In genomic region chr3:13333236-13333897, GRCh38 we compare ENCODE assay signal across 17 cellular contexts.
DNase-seq lines count a peak whose midpoint lies in the region; ATAC-seq and TF ChIP-seq lines count a peak whose summit lies in the region.
"Had no signal": no experiment of that assay in that cellular context is flagged by ENCODE, and none has a peak within 500 bp of the region (broad histone marks: within the 10 kb centered on the region; RNA-seq: fewer than 3 reads in every experiment).

No MANE protein-coding gene starts in this region.

- H3K9me3 ChIP-seq in Karpas-422 (ENCODE audit: low read length) (no peaks in the 10 kb centered on the region), body of pancreas (no peaks in the 10 kb centered on the region)
- H3K9me3 ChIP-seq: SJSA1, thoracic aorta had no signal

- peaks cover 47% of the 10 kb centered on the region for H3K36me3 ChIP-seq in Karpas-422 (ENCODE audit: insufficient read depth, low read length)
- no peaks in the 10 kb centered on the region for H3K36me3 ChIP-seq in body of pancreas (replicated peaks in 1 of 2; ENCODE audit: insufficient read depth in 1 of 2, low read depth in 2 of 2)
- H3K36me3 ChIP-seq: SJSA1, thoracic aorta had no signal

- no peak overlapping the region for H3K4me3 Mint-ChIP-seq in activated CD4-positive, alpha-beta T cell treated with anti-CD3 and anti-CD28 coated beads, Interleukin-2, amount 10 ng/mL, durations not matched to agents 7 days and 5 days
- H3K4me3 Mint-ChIP-seq in activated CD4-positive, alpha-beta T cell treated with anti-CD3 and anti-CD28 coated beads for 36 hours, result no peak overlapping the region
- H3K4me3 Mint-ChIP-seq in stimulated activated effector memory CD8-positive, alpha-beta T cell treated with anti-CD3 and anti-CD28 coated beads, Interleukin-12 subunit alpha, Interleukin-12 subunit beta, amount 100 ng/mL, for 72 hours, result no peak overlapping the region

- H3K27ac Mint-ChIP-seq in activated CD4-positive, alpha-beta T cell treated with anti-CD3 and anti-CD28 coated beads, Interleukin-2, amount 10 ng/mL, durations not matched to agents 7 days and 5 days, result peak overlapping the region; percentile 1
- H3K27ac Mint-ChIP-seq in activated CD4-positive, alpha-beta T cell treated with anti-CD3 and anti-CD28 coated beads for 36 hours, result no peak overlapping the region
- H3K27ac Mint-ChIP-seq in stimulated activated effector memory CD8-positive, alpha-beta T cell treated with anti-CD3 and anti-CD28 coated beads, Interleukin-12 subunit alpha, Interleukin-12 subunit beta, amount 100 ng/mL, for 72 hours, result peak overlapping the region; percentile 62

- no peak for TF ChIP-seq CTCF in body of pancreas (IDR thresholded peaks at IDR 0.05)

- peak overlapping the region; percentile 60 for H3K4me2 ChIP-seq in Karpas-422 (ENCODE audit: low read depth, low read length, poor library complexity, severe bottlenecking)

- no peaks in the 10 kb centered on the region for H4K20me1 ChIP-seq in Karpas-422 (ENCODE audit: insufficient read depth, low read depth, low read length)

- peak overlapping the region; percentile 66 for H3K9ac ChIP-seq in Karpas-422 (ENCODE audit: low read length)

- 77 to 84% methylated on average over 10 to 14 of the region's 14 CpGs for WGBS in body of pancreas, 2 donors

- peaks cover 99% of the 10 kb centered on the region for H3K4me1 ChIP-seq in Karpas-422 (ENCODE audit: low read length)
- peaks cover 23% of the 10 kb centered on the region for H3K4me1 ChIP-seq in body of pancreas
- H3K4me1 ChIP-seq: SJSA1 had no signal

- POLR2A ChIA-PET in activated CD4-positive, alpha-beta T cell treated with anti-CD3 and anti-CD28 coated beads, Interleukin-2, amount 10 ng/mL, durations not matched to agents 7 days and 5 days (lab: Charles Lee), result no interaction called here
- POLR2A ChIA-PET in activated CD4-positive, alpha-beta T cell treated with anti-CD3 and anti-CD28 coated beads for 36 hours (lab: Charles Lee), result no interaction called here

- TF ChIP-seq POLR2A in body of pancreas (IDR thresholded peaks at IDR 0.05), result no peak

- no peaks in the 10 kb centered on the region for H3K9me3 Mint-ChIP-seq in activated CD4-positive, alpha-beta T cell treated with anti-CD3 and anti-CD28 coated beads, Interleukin-2, amount 10 ng/mL, durations not matched to agents 7 days and 5 days
- no peaks in the 10 kb centered on the region for H3K9me3 Mint-ChIP-seq in activated CD4-positive, alpha-beta T cell treated with anti-CD3 and anti-CD28 coated beads for 36 hours (ENCODE audit: low read depth)
- no peaks in the 10 kb centered on the region for H3K9me3 Mint-ChIP-seq in stimulated activated effector memory CD8-positive, alpha-beta T cell treated with anti-CD3 and anti-CD28 coated beads, Interleukin-12 subunit alpha, Interleukin-12 subunit beta, amount 100 ng/mL, for 72 hours

- no peak overlapping the region for H3K4me3 ChIP-seq in Karpas-422 (ENCODE audit: low read length)
- H3K4me3 ChIP-seq in body of pancreas, result no peak overlapping the region
- H3K4me3 ChIP-seq: SJSA1, thoracic aorta had no signal

- CTCF ChIA-PET in activated CD4-positive, alpha-beta T cell treated with anti-CD3 and anti-CD28 coated beads, Interleukin-2, amount 10 ng/mL, durations not matched to agents 7 days and 5 days (lab: Charles Lee), result interaction anchor here (1.4 kb wide), 1 partner anchor 18 kb away, joined by 3 read pairs; no protein-coding TSS in a partner anchor
- CTCF ChIA-PET in activated CD4-positive, alpha-beta T cell treated with anti-CD3 and anti-CD28 coated beads for 36 hours (lab: Charles Lee), result interaction anchor here (0.6 to 2.2 kb wide), 3 partner anchors 11 to 106 kb away, joined by 3 to 7 read pairs (median 3); no protein-coding TSS in a partner anchor

- ATAC-seq in activated CD4-positive, alpha-beta T cell treated with anti-CD3 and anti-CD28 coated beads for 36 hours, result no peak
- ATAC-seq in body of pancreas, result no peak
- ATAC-seq in stimulated activated effector memory CD8-positive, alpha-beta T cell treated with anti-CD3 and anti-CD28 coated beads, Interleukin-12 subunit alpha, Interleukin-12 subunit beta, amount 100 ng/mL, for 72 hours, result no peak
- no peak for ATAC-seq in sciatic nerve
- no peak for ATAC-seq in GM18873 (IDR thresholded peaks at IDR 0.05; ENCODE audit: low FRiP score, unreplicated experiment)
- ATAC-seq in GM21423 (IDR thresholded peaks at IDR 0.05; ENCODE audit: unreplicated experiment), result no peak

- H3K27me3 ChIP-seq in Karpas-422 (ENCODE audit: low read length) (no peaks in the 10 kb centered on the region), body of pancreas (no peaks in the 10 kb centered on the region)

- H3K27ac ChIP-seq in Karpas-422 (ENCODE audit: low read length) (peak overlapping the region; percentile 97), body of pancreas (peak overlapping the region; percentile 67 to 78 (median 72))
- H3K27ac ChIP-seq: C4-2B, SJSA1, thoracic aorta had no signal

- H3K79me2 ChIP-seq in Karpas-422 (ENCODE audit: low read length), result peaks cover 8% of the 10 kb centered on the region; the same call in 1 of the 2 replicates

- no peaks in the 10 kb centered on the region for H3K9me2 ChIP-seq in Karpas-422 (replicated peaks; ENCODE audit: insufficient read depth, low read length)

- H3K36me3 Mint-ChIP-seq in activated CD4-positive, alpha-beta T cell treated with anti-CD3 and anti-CD28 coated beads, Interleukin-2, amount 10 ng/mL, durations not matched to agents 7 days and 5 days (ENCODE audit: low read depth), result peaks cover 73% of the 10 kb centered on the region
- H3K36me3 Mint-ChIP-seq in activated CD4-positive, alpha-beta T cell treated with anti-CD3 and anti-CD28 coated beads for 36 hours (ENCODE audit: low read depth), result peaks cover 58% of the 10 kb centered on the region
- peaks cover 91% of the 10 kb centered on the region for H3K36me3 Mint-ChIP-seq in stimulated activated effector memory CD8-positive, alpha-beta T cell treated with anti-CD3 and anti-CD28 coated beads, Interleukin-12 subunit alpha, Interleukin-12 subunit beta, amount 100 ng/mL, for 72 hours

- intact Hi-C loops in activated CD4-positive, alpha-beta T cell treated with anti-CD3 and anti-CD28 coated beads for 36 hours (cut with DNase I, micrococcal nuclease), result no loop called here
- intact Hi-C loops in body of pancreas (cut with DNase I), result no loop called here
- intact Hi-C loops in sciatic nerve (cut with DNase I), result no loop called here

- DNase-seq in activated CD4-positive, alpha-beta T cell treated with anti-CD3 and anti-CD28 coated beads, Interleukin-2, amount 10 ng/mL, durations not matched to agents 7 days and 5 days, result no peak
- DNase-seq in activated CD4-positive, alpha-beta T cell treated with anti-CD3 and anti-CD28 coated beads for 36 hours, result no peak
- DNase-seq in Karpas-422 (no peak), body of pancreas (no peak), sciatic nerve (ENCODE audit: low spot score) (no peak)
- DNase-seq in stimulated activated effector memory CD8-positive, alpha-beta T cell treated with anti-CD3 and anti-CD28 coated beads, Interleukin-12 subunit alpha, Interleukin-12 subunit beta, amount 100 ng/mL, for 72 hours (ENCODE audit: low spot score in 2 of 2), result no peak
- DNase-seq: activated CD4-positive, CD25-positive, alpha-beta regulatory T cell; activated effector memory CD4-positive, alpha-beta T cell treated with Interleukin-2 at 50 U/mL for 16 hours; HCEC 1CT; mesenchymal stem cell; NCI-H524; stimulated activated CD8-positive, alpha-beta memory T cell treated with anti-CD3 and anti-CD28 coated beads, Interleukin-4, amount 100 ng/mL, for 48 hours had no signal

- H2AFZ ChIP-seq in Karpas-422 (ENCODE audit: low read length), result no peak overlapping the region

- H3K4me1 Mint-ChIP-seq in activated CD4-positive, alpha-beta T cell treated with anti-CD3 and anti-CD28 coated beads, Interleukin-2, amount 10 ng/mL, durations not matched to agents 7 days and 5 days, result no peaks in the 10 kb centered on the region
- no peaks in the 10 kb centered on the region for H3K4me1 Mint-ChIP-seq in activated CD4-positive, alpha-beta T cell treated with anti-CD3 and anti-CD28 coated beads for 36 hours
- peaks cover 11% of the 10 kb centered on the region for H3K4me1 Mint-ChIP-seq in stimulated activated effector memory CD8-positive, alpha-beta T cell treated with anti-CD3 and anti-CD28 coated beads, Interleukin-12 subunit alpha, Interleukin-12 subunit beta, amount 100 ng/mL, for 72 hours

- no peaks in the 10 kb centered on the region for H3K27me3 Mint-ChIP-seq in activated CD4-positive, alpha-beta T cell treated with anti-CD3 and anti-CD28 coated beads, Interleukin-2, amount 10 ng/mL, durations not matched to agents 7 days and 5 days
- H3K27me3 Mint-ChIP-seq in activated CD4-positive, alpha-beta T cell treated with anti-CD3 and anti-CD28 coated beads for 36 hours, result no peaks in the 10 kb centered on the region
